In genomic region chr15:67195305-67195704, GRCh38 we compare ENCODE assay signal across 18 cellular contexts. TPM values are rescaled to one million over a fixed set of nuclear protein-coding genes. Genes with fewer than 3 reads are reported as not detected.
DNase-seq lines count a peak whose midpoint lies in the region; ATAC-seq, FAIRE-seq and TF ChIP-seq lines count a peak whose summit lies in the region.
"Had no signal": no experiment of that assay in that cellular context is flagged by ENCODE, and none has a peak within 500 bp of the region (broad histone marks: within the 10 kb centered on the region; RNA-seq: fewer than 3 reads in every experiment).

No MANE protein-coding gene starts in this region.

- no peaks in the 10 kb centered on the region for H3K79me2 ChIP-seq in mammary epithelial cell (ENCODE audit: insufficient read depth, low read length)

- BruUV-seq in mammary epithelial cell (replicated peaks; lab: Mats Ljungman, UMichigan): no TSS peak

- H3K9me3 ChIP-seq in breast epithelium (no peaks in the 10 kb centered on the region), mammary epithelial cell (replicated peaks; ENCODE audit: insufficient read depth, low read length) (no peaks in the 10 kb centered on the region), left lung (no peaks in the 10 kb centered on the region)
- H3K9me3 ChIP-seq: colonic mucosa, ovary, stomach had no signal

- intact Hi-C loops in breast epithelium (cut with DNase I; ENCODE audit: low total_unique reads): no loop called here
- intact Hi-C loops in mammary epithelial cell (cut with micrococcal nuclease): loop anchor here (5.0 kb wide), 1 partner anchor 128 kb away; the partner anchor contains the start of gene SMAD3
- intact Hi-C loops in left lung (cut with DNase I): no loop called here

- H3K36me3 Mint-ChIP-seq in endothelial cell (ENCODE audit: low read depth, unreplicated experiment): peaks cover 26% of the 10 kb centered on the region
- H3K36me3 Mint-ChIP-seq in stimulated activated memory B cell treated with anti-CD40 and anti-IgM and Interleukin-4, amounts not matched to agents 10 μg/mL and 1 μg/mL and 100 μg/mL, for 72 hours: peaks cover 64% of the 10 kb centered on the region

- H4K20me1 ChIP-seq in mammary epithelial cell (ENCODE audit: insufficient read depth, low read length): no peaks in the 10 kb centered on the region

- H3K4me3 ChIP-seq in breast epithelium: no peak overlapping the region
- H3K4me3 ChIP-seq in mammary epithelial cell (replicated peaks in 1 of 3; ENCODE audit: insufficient read depth in 1 of 3, low read depth in 2 of 3, low read length in 3 of 3): no peak overlapping the region
- no peak overlapping the region for H3K4me3 ChIP-seq in left lung
- H3K4me3 ChIP-seq: colonic mucosa, ovary, PC-9, stomach had no signal

- DNase-seq in breast epithelium (ENCODE audit: low spot score in 2 of 2) (no peak), mammary epithelial cell (no peak), HTR-8/SVneo (ENCODE audit: insufficient read length, low spot score) (no peak), endothelial cell (ENCODE audit: low spot score) (no peak), ACHN (no peak), HuH-7 (ENCODE audit: low spot score) (no peak), left lung (no peak)
- DNase-seq: activated CD4-positive, CD25-positive, alpha-beta regulatory T cell; colonic mucosa; DMS 273 treated with DMSO at 0.1 percent for 48 hours; NCI-H2081; NCI-H69; ovary; PC-9; stomach had no signal

- peak overlapping the region; percentile 43 for H3K4me3 Mint-ChIP-seq in endothelial cell (ENCODE audit: unreplicated experiment)
- H3K4me3 Mint-ChIP-seq in stimulated activated memory B cell treated with anti-CD40 and anti-IgM and Interleukin-4, amounts not matched to agents 10 μg/mL and 1 μg/mL and 100 μg/mL, for 72 hours: no peak overlapping the region

- no peak overlapping the region for H3K4me2 ChIP-seq in mammary epithelial cell (ENCODE audit: insufficient read depth, low read depth, low read length)
- H3K4me2 ChIP-seq: PC-9 had no signal

- H3K9me3 Mint-ChIP-seq in endothelial cell (ENCODE audit: unreplicated experiment): no peaks in the 10 kb centered on the region
- no peaks in the 10 kb centered on the region for H3K9me3 Mint-ChIP-seq in stimulated activated memory B cell treated with anti-CD40 and anti-IgM and Interleukin-4, amounts not matched to agents 10 μg/mL and 1 μg/mL and 100 μg/mL, for 72 hours

- in situ Hi-C loops in mammary epithelial cell (cut with MboI; ENCODE audit: low sequenced_read_pairs in 2 of 2): no loop called here
- in situ Hi-C loops in ACHN (cut with HindIII; ENCODE audit: low pct_ligation_motif_present, low pct_unique_long_range_greater_than_20kb, low sequenced_read_pairs): no loop called here

- no peaks in the 10 kb centered on the region for H3K4me1 ChIP-seq in breast epithelium
- no peaks in the 10 kb centered on the region for H3K4me1 ChIP-seq in mammary epithelial cell (ENCODE audit: insufficient read depth, low read length)
- H3K4me1 ChIP-seq in left lung: no peaks in the 10 kb centered on the region
- H3K4me1 ChIP-seq: colonic mucosa had no signal

- CTCF ChIA-PET in mammary epithelial cell (lab: Charles Lee; ENCODE audit: low non-redundant PET): no interaction called here

- H2AFZ ChIP-seq in mammary epithelial cell (ENCODE audit: low read depth, low read length): no peak overlapping the region
- H2AFZ ChIP-seq: PC-9 had no signal

- peak overlapping the region; percentile 3 to 39 for H3K27ac ChIP-seq in breast epithelium
- H3K27ac ChIP-seq in mammary epithelial cell (ENCODE audit: insufficient read depth, low read depth, low read length): no peak overlapping the region
- no peak overlapping the region for H3K27ac ChIP-seq in left lung
- H3K27ac ChIP-seq: colonic mucosa, epithelial cell of prostate had no signal

- peaks cover 1% of the 10 kb centered on the region for H3K27me3 Mint-ChIP-seq in endothelial cell (ENCODE audit: unreplicated experiment)
- no peaks in the 10 kb centered on the region for H3K27me3 Mint-ChIP-seq in stimulated activated memory B cell treated with anti-CD40 and anti-IgM and Interleukin-4, amounts not matched to agents 10 μg/mL and 1 μg/mL and 100 μg/mL, for 72 hours

- H3K27me3 ChIP-seq in breast epithelium: no peaks in the 10 kb centered on the region
- no peaks in the 10 kb centered on the region for H3K27me3 ChIP-seq in mammary epithelial cell (ENCODE audit: insufficient read depth, low read length)
- no peaks in the 10 kb centered on the region for H3K27me3 ChIP-seq in left lung
- H3K27me3 ChIP-seq: colonic mucosa, ovary, stomach had no signal

- FAIRE-seq in HTR-8/SVneo (lab: Jason Lieb, UNC): peak; percentile 20
- FAIRE-seq: keratinocyte had no signal

- no peak for ATAC-seq in stimulated activated memory B cell treated with anti-CD40 and anti-IgM and Interleukin-4, amounts not matched to agents 10 μg/mL and 1 μg/mL and 100 μg/mL, for 72 hours
- no peak for ATAC-seq in left lung

- peaks cover 24% of the 10 kb centered on the region for H3K4me1 Mint-ChIP-seq in endothelial cell (ENCODE audit: unreplicated experiment)
- H3K4me1 Mint-ChIP-seq in stimulated activated memory B cell treated with anti-CD40 and anti-IgM and Interleukin-4, amounts not matched to agents 10 μg/mL and 1 μg/mL and 100 μg/mL, for 72 hours: peaks cover 23% of the 10 kb centered on the region

- TF ChIP-seq CTCF in breast epithelium (IDR thresholded peaks at IDR 0.05): no peak
- no peak for TF ChIP-seq CTCF in mammary epithelial cell (conservative IDR thresholded peaks at IDR 0.05 in 1 of 2, IDR thresholded peaks at IDR 0.05 in 1 of 2; ENCODE audit: extremely low read depth in 1 of 2, insufficient read depth in 1 of 2, low read depth in 1 of 2, low read length in 2 of 2)
- TF ChIP-seq CTCF in endothelial cell (IDR thresholded peaks at IDR 0.05; ENCODE audit: unreplicated experiment): no peak
- TF ChIP-seq CTCF in left lung (IDR thresholded peaks at IDR 0.05): no peak

- H3K27ac Mint-ChIP-seq in endothelial cell (ENCODE audit: unreplicated experiment): no peak overlapping the region
- peak overlapping the region; percentile 13 for H3K27ac Mint-ChIP-seq in stimulated activated memory B cell treated with anti-CD40 and anti-IgM and Interleukin-4, amounts not matched to agents 10 μg/mL and 1 μg/mL and 100 μg/mL, for 72 hours

- no peak for TF ChIP-seq POLR2A in breast epithelium (IDR thresholded peaks at IDR 0.05)

- no peak overlapping the region for H3K9ac ChIP-seq in mammary epithelial cell (ENCODE audit: insufficient read depth, low read length)

- dilution Hi-C loops in mammary epithelial cell (cut with HindIII; ENCODE audit: low sequenced_read_pairs): no loop called here

- 83% methylated on average over 3 of the region's 3 CpGs for WGBS in mammary epithelial cell (ENCODE audit: low coverage, missing lambda C conversion rate)

- H3K36me3 ChIP-seq in breast epithelium (no peaks in the 10 kb centered on the region), mammary epithelial cell (ENCODE audit: insufficient read depth, low read length) (peaks cover 9% of the 10 kb centered on the region), left lung (peaks cover 0 to 51% of the 10 kb centered on the region in 2 donors)
- H3K36me3 ChIP-seq: colonic mucosa, ovary had no signal

RNA-seq across cellular contexts. Expression of gene AAGAB, which starts 59.2 kb away (rescaled TPM):
- total RNA-seq in breast epithelium (10 to 100 TPM; 23.2 to 49.8 (median 46.5) TPM), mammary epithelial cell (10 to 100 TPM; 52.2 to 62.5 TPM), endothelial cell (ENCODE audit: unreplicated experiment) (40.6 TPM), left lung (10 to 100 TPM; 35.5 to 42.4 TPM)
- polyA plus RNA-seq in mammary epithelial cell: 44.5 TPM
- polyA minus RNA-seq in mammary epithelial cell: 90.5 TPM

RNA-seq across cellular contexts. Expression of gene IQCH, which starts 59.3 kb away (rescaled TPM):
- 10 to 100 TPM in 1 of 3 donors, 1 to 10 TPM in 1, under 1 TPM in 1; 0.64 to 11.9 (median 6.6) TPM for total RNA-seq in breast epithelium
- 1 to 10 TPM; 4.9 to 8.8 TPM for total RNA-seq in mammary epithelial cell
- 1.0 TPM for polyA plus RNA-seq in mammary epithelial cell
- 13.3 TPM for polyA minus RNA-seq in mammary epithelial cell
- 2.4 TPM for total RNA-seq in endothelial cell (ENCODE audit: unreplicated experiment)
- 1 to 10 TPM; 1.6 to 3.2 TPM for total RNA-seq in left lung

Comparison
In these comparisons a context has a peak if more than half of its experiments do, and no peak if none do; other contexts are left out.
1. H3K27ac ChIP-seq: peak in breast epithelium (2 of 2); none in mammary epithelial cell (single experiment) and left lung (0 of 2).